In genomic region chr16:21991621-21992020, GRCh38 we compare ENCODE assay signal across 23 cellular contexts. TPM values are rescaled to one million over a fixed set of nuclear protein-coding genes. Genes with fewer than 3 reads are reported as not detected.
DNase-seq lines count a peak whose midpoint lies in the region; ATAC-seq, FAIRE-seq and TF ChIP-seq lines count a peak whose summit lies in the region.
"Had no signal": no experiment of that assay in that cellular context is flagged by ENCODE, and none has a peak within 500 bp of the region (broad histone marks: within the 10 kb centered on the region; RNA-seq: fewer than 3 reads in every experiment).

No MANE protein-coding gene starts in this region.

- no peak overlapping the region for H3K27ac Mint-ChIP-seq in activated CD8-positive, alpha-beta memory T cell treated with anti-CD3 and anti-CD28 coated beads, Interleukin-2, amount 10 ng/mL, durations not matched to agents 7 days and 5 days
- H3K27ac Mint-ChIP-seq in activated T-helper 2 cell treated with anti-CD3 and anti-CD28 coated beads, Interferon-gamma antibody, Interleukin-2, Interleukin-4, amounts not matched to agents 10 μg/mL and 5 μg/mL and 100 μg/mL, durations not matched to agents 14 hours and 24 hours and 36 hours, result peak overlapping the region; percentile 25
- H3K27ac Mint-ChIP-seq: CD8-positive, alpha-beta T cell; GM23338 had no signal

- CTCF ChIA-PET in activated CD8-positive, alpha-beta memory T cell treated with anti-CD3 and anti-CD28 coated beads, Interleukin-2, amount 10 ng/mL, durations not matched to agents 7 days and 5 days (lab: Charles Lee), result interaction anchor here (1.2 to 4.7 kb wide), 4 partner anchors 9 to 107 kb away, joined by 3 to 20 read pairs (median 4); no protein-coding TSS in a partner anchor

- no peaks in the 10 kb centered on the region for H3K9me3 Mint-ChIP-seq in activated CD8-positive, alpha-beta memory T cell treated with anti-CD3 and anti-CD28 coated beads, Interleukin-2, amount 10 ng/mL, durations not matched to agents 7 days and 5 days (ENCODE audit: low read depth)
- no peaks in the 10 kb centered on the region for H3K9me3 Mint-ChIP-seq in activated T-helper 2 cell treated with anti-CD3 and anti-CD28 coated beads, Interferon-gamma antibody, Interleukin-2, Interleukin-4, amounts not matched to agents 10 μg/mL and 5 μg/mL and 100 μg/mL, durations not matched to agents 14 hours and 24 hours and 36 hours
- H3K9me3 Mint-ChIP-seq: CD8-positive, alpha-beta T cell; GM23338 had no signal

- intact Hi-C loops in activated T-helper 2 cell treated with anti-CD3 and anti-CD28 coated beads, Interferon-gamma antibody, Interleukin-2, Interleukin-4, amounts not matched to agents 10 μg/mL and 5 μg/mL and 100 μg/mL, durations not matched to agents 14 hours and 24 hours and 36 hours (cut with micrococcal nuclease), result no loop called here

- peak; percentile 30 for ATAC-seq in activated CD8-positive, alpha-beta memory T cell treated with anti-CD3 and anti-CD28 coated beads, Interleukin-2, amount 10 ng/mL, durations not matched to agents 7 days and 5 days
- ATAC-seq: A549; CD8-positive, alpha-beta T cell; GM12878; GM23338 had no signal

- no peak for TF ChIP-seq POLR2A in GM12891 (IDR thresholded peaks at IDR 0.05; ENCODE audit: low read depth, low read length)

- no peak overlapping the region for H3K4me3 Mint-ChIP-seq in activated CD8-positive, alpha-beta memory T cell treated with anti-CD3 and anti-CD28 coated beads, Interleukin-2, amount 10 ng/mL, durations not matched to agents 7 days and 5 days
- H3K4me3 Mint-ChIP-seq in activated T-helper 2 cell treated with anti-CD3 and anti-CD28 coated beads, Interferon-gamma antibody, Interleukin-2, Interleukin-4, amounts not matched to agents 10 μg/mL and 5 μg/mL and 100 μg/mL, durations not matched to agents 14 hours and 24 hours and 36 hours (ENCODE audit: low read depth), result no peak overlapping the region
- H3K4me3 Mint-ChIP-seq: CD8-positive, alpha-beta T cell; GM23338 had no signal

- in situ Hi-C loops in KBM-7 (cut with MboI; ENCODE audit: low pct_unique_long_range_greater_than_20kb, low sequenced_read_pairs), result loop anchor here (25.0 kb wide), 1 partner anchor 196 kb away; no protein-coding TSS in a partner anchor

- DNase-seq in activated CD8-positive, alpha-beta memory T cell treated with anti-CD3 and anti-CD28 coated beads, Interleukin-2, amount 10 ng/mL, durations not matched to agents 7 days and 5 days, result no peak
- DNase-seq in activated CD8-positive, alpha-beta memory T cell treated with anti-CD3 and anti-CD28 coated beads, Interleukin-2, amount 50 U/mL, for 48 hours, result no peak
- peak; percentile 30 for DNase-seq in KBM-7
- no peak for DNase-seq in activated T-helper 2 cell treated with anti-CD3 and anti-CD28 coated beads, Interferon-gamma antibody, Interleukin-2, Interleukin-4, amounts not matched to agents 10 μg/mL and 5 μg/mL and 100 μg/mL, durations not matched to agents 14 hours and 24 hours and 36 hours (ENCODE audit: low spot score)
- DNase-seq in GM12891 (ENCODE audit: insufficient read length, low spot score), result no peak
- DNase-seq in hepatic stellate cell (ENCODE audit: low spot score), result no peak
- DNase-seq in frontal cortex (ENCODE audit: low spot score in 2 of 2), result no peak
- DNase-seq: AML-193; CD8-positive, alpha-beta T cell; COR-L47; DMS 273 treated with DMSO at 0.1 percent for 48 hours; DMS53; DND-41; EL; HCEC 1CT; IMR-90 had no signal

- H3K36me3 Mint-ChIP-seq in activated CD8-positive, alpha-beta memory T cell treated with anti-CD3 and anti-CD28 coated beads, Interleukin-2, amount 10 ng/mL, durations not matched to agents 7 days and 5 days, result no peaks in the 10 kb centered on the region
- H3K36me3 Mint-ChIP-seq in activated T-helper 2 cell treated with anti-CD3 and anti-CD28 coated beads, Interferon-gamma antibody, Interleukin-2, Interleukin-4, amounts not matched to agents 10 μg/mL and 5 μg/mL and 100 μg/mL, durations not matched to agents 14 hours and 24 hours and 36 hours (ENCODE audit: low read depth), result peaks cover 5% of the 10 kb centered on the region

- FAIRE-seq in GM12891 (lab: Jason Lieb, UNC) (no peak), frontal cortex (lab: Jason Lieb, UNC) (no peak)
- FAIRE-seq: A549, GM12878, H54, HTR-8/SVneo had no signal

- H3K4me1 Mint-ChIP-seq in activated CD8-positive, alpha-beta memory T cell treated with anti-CD3 and anti-CD28 coated beads, Interleukin-2, amount 10 ng/mL, durations not matched to agents 7 days and 5 days, result peaks cover 21% of the 10 kb centered on the region
- H3K4me1 Mint-ChIP-seq in activated T-helper 2 cell treated with anti-CD3 and anti-CD28 coated beads, Interferon-gamma antibody, Interleukin-2, Interleukin-4, amounts not matched to agents 10 μg/mL and 5 μg/mL and 100 μg/mL, durations not matched to agents 14 hours and 24 hours and 36 hours (ENCODE audit: low read depth), result peaks cover 26% of the 10 kb centered on the region

- no peaks in the 10 kb centered on the region for H3K27me3 Mint-ChIP-seq in activated CD8-positive, alpha-beta memory T cell treated with anti-CD3 and anti-CD28 coated beads, Interleukin-2, amount 10 ng/mL, durations not matched to agents 7 days and 5 days
- peaks cover 2% of the 10 kb centered on the region for H3K27me3 Mint-ChIP-seq in activated T-helper 2 cell treated with anti-CD3 and anti-CD28 coated beads, Interferon-gamma antibody, Interleukin-2, Interleukin-4, amounts not matched to agents 10 μg/mL and 5 μg/mL and 100 μg/mL, durations not matched to agents 14 hours and 24 hours and 36 hours (ENCODE audit: low read depth)

TF ChIP-seq in GM12891, 5 proteins besides CTCF, POLR2A, EP300 and RAD21:
- TF ChIP-seq PAX5 (IDR thresholded peaks at IDR 0.05; ENCODE audit: insufficient read depth, low read length, severe bottlenecking) (no peak), POLR2AphosphoS5 (IDR thresholded peaks at IDR 0.05; ENCODE audit: low read depth, low read length) (no peak), TAF1 (IDR thresholded peaks at IDR 0.05; ENCODE audit: low read depth, low read length) (no peak), POU2F2 (IDR thresholded peaks at IDR 0.05; ENCODE audit: low read depth, low read length) (no peak), SPI1 (IDR thresholded peaks at IDR 0.05; ENCODE audit: low read depth, low read length) (no peak)

RNA-seq across cellular contexts. Expression of gene PDZD9, which starts 9.3 kb away (rescaled TPM):
- total RNA-seq in activated CD8-positive, alpha-beta memory T cell treated with anti-CD3 and anti-CD28 coated beads, Interleukin-2, amount 10 ng/mL, durations not matched to agents 7 days and 5 days, result not detected
- not detected in 2 replicates for total RNA-seq in activated T-helper 2 cell treated with anti-CD3 and anti-CD28 coated beads, Interferon-gamma antibody, Interleukin-2, Interleukin-4, amounts not matched to agents 10 μg/mL and 5 μg/mL and 100 μg/mL, durations not matched to agents 14 hours and 24 hours and 36 hours
- not detected for polyA plus RNA-seq in GM12891 (2012; ENCODE audit: low read depth, missing spikeins)
- total RNA-seq in frontal cortex, result 0.41 TPM
- total RNA-seq: CD8-positive, alpha-beta T cell; G401; GM12878; GM23338; IMR-90 had no signal
- polyA plus RNA-seq: A549, BJ, IMR-90 had no signal

RNA-seq across cellular contexts. Expression of gene MOSMO, which starts 16.3 kb away (rescaled TPM):
- total RNA-seq in activated CD8-positive, alpha-beta memory T cell treated with anti-CD3 and anti-CD28 coated beads, Interleukin-2, amount 10 ng/mL, durations not matched to agents 7 days and 5 days, result 10 to 100 TPM; 10.2 to 12.6 TPM
- 11.4 and 12.0 TPM in 2 replicates for total RNA-seq in activated T-helper 2 cell treated with anti-CD3 and anti-CD28 coated beads, Interferon-gamma antibody, Interleukin-2, Interleukin-4, amounts not matched to agents 10 μg/mL and 5 μg/mL and 100 μg/mL, durations not matched to agents 14 hours and 24 hours and 36 hours
- 4.7 TPM for polyA plus RNA-seq in GM12891 (2012; ENCODE audit: low read depth, missing spikeins)
- total RNA-seq in frontal cortex, result 41.2 TPM

RNA-seq across cellular contexts. Expression of gene UQCRC2, which starts 38.5 kb away (rescaled TPM):
- total RNA-seq in activated CD8-positive, alpha-beta memory T cell treated with anti-CD3 and anti-CD28 coated beads, Interleukin-2, amount 10 ng/mL, durations not matched to agents 7 days and 5 days, result 100 to 1,000 TPM; 217 to 279 TPM
- total RNA-seq in activated T-helper 2 cell treated with anti-CD3 and anti-CD28 coated beads, Interferon-gamma antibody, Interleukin-2, Interleukin-4, amounts not matched to agents 10 μg/mL and 5 μg/mL and 100 μg/mL, durations not matched to agents 14 hours and 24 hours and 36 hours, result 269 and 272 TPM in 2 replicates
- polyA plus RNA-seq in GM12891 (2012; ENCODE audit: low read depth, missing spikeins), result 262 TPM
- total RNA-seq in frontal cortex, result 287 TPM
